ENCODE assay signal across 8 cellular contexts in genomic region chr9:19409406-19410194, GRCh38. TPM values are rescaled to one million over a fixed set of nuclear protein-coding genes. Genes with fewer than 3 reads are reported as not detected.
DNase-seq lines count a peak whose midpoint lies in the region; ATAC-seq and TF ChIP-seq lines count a peak whose summit lies in the region.

No MANE protein-coding gene starts in this region.

- H3K27ac ChIP-seq in SK-N-SH (ENCODE audit: low read depth in 2 of 2, low read length in 1 of 2), result peak overlapping the region; percentile 49 to 74; a peak in 3 of 4 replicates
- H3K27ac ChIP-seq in dorsolateral prefrontal cortex, result peak overlapping the region in 55 of 59 donors; percentile 26 to 99 (median 88)
- peak overlapping the region; percentile 80 to 86 (median 82) for H3K27ac ChIP-seq in transverse colon

- in situ Hi-C loops in ACHN (cut with HindIII; ENCODE audit: low pct_ligation_motif_present, low pct_unique_long_range_greater_than_20kb, low sequenced_read_pairs), result no loop called here
- in situ Hi-C loops in transverse colon (cut with MboI; ENCODE audit: low pct_ligation_motif_present in 1 of 4, low pct_unique_long_range_greater_than_20kb in 1 of 4, low sequenced_read_pairs in 3 of 4), result no loop called here

- POLR2A ChIA-PET in SK-N-SH (lab: Yijun Ruan, JAX), result interaction anchor here (0.5 to 1.3 kb wide), 4 partner anchors 16 to 1275 kb away, joined by 3 to 10 read pairs (median 4); partner anchors contain the start of gene RPS6

- ATAC-seq in GM18867 (IDR thresholded peaks at IDR 0.05; ENCODE audit: unreplicated experiment) (peak; percentile 6), HG03442 (IDR thresholded peaks at IDR 0.05; ENCODE audit: unreplicated experiment) (peak; percentile 17), GM18861 (IDR thresholded peaks at IDR 0.05; ENCODE audit: unreplicated experiment) (no peak)

- H3K9ac ChIP-seq in SK-N-SH, result peak overlapping the region; percentile 58

- H3K9me3 ChIP-seq in SK-N-SH, result no peaks in the 10 kb centered on the region
- H3K9me3 ChIP-seq in transverse colon, result no peaks in the 10 kb centered on the region

- no peaks in the 10 kb centered on the region for H3K79me2 ChIP-seq in SK-N-SH (ENCODE audit: insufficient read depth)

- H3K27me3 ChIP-seq in SK-N-SH (ENCODE audit: insufficient read depth) (no peaks in the 10 kb centered on the region), dorsolateral prefrontal cortex (no peaks in the 10 kb centered on the region), transverse colon (no peaks in the 10 kb centered on the region)

- no peaks in the 10 kb centered on the region for H4K20me1 ChIP-seq in SK-N-SH (ENCODE audit: insufficient read depth)

- CTCF ChIA-PET in SK-N-SH (lab: Yijun Ruan, JAX), result interaction anchor here (1.1 to 1.4 kb wide), 2 partner anchors 48 to 236 kb away, joined by 3 to 4 read pairs; no protein-coding TSS in a partner anchor

- TF ChIP-seq CTCF in SK-N-SH (IDR thresholded peaks at IDR 0.05), result no peak
- TF ChIP-seq CTCF in dorsolateral prefrontal cortex (IDR thresholded peaks at IDR 0.05 in 54 of 56, conservative IDR thresholded peaks at IDR 0.05 in 2 of 56; ENCODE audit: low read depth in 1 of 56, partially characterized antibody in 56 of 56), result peak in 1 of 56 donors; percentile 9
- no peak for TF ChIP-seq CTCF in transverse colon (IDR thresholded peaks at IDR 0.05)

- H3K36me3 ChIP-seq in SK-N-SH (replicated peaks in 1 of 2; ENCODE audit: control insufficient read depth in 1 of 2, insufficient read depth in 2 of 2, low read length in 1 of 2) (no peaks in the 10 kb centered on the region), transverse colon (no peaks in the 10 kb centered on the region)

- H3K4me1 ChIP-seq in SK-N-SH (ENCODE audit: control insufficient read depth in 1 of 2, insufficient read depth in 2 of 2, low read depth in 1 of 2, low read length in 1 of 2), result peaks cover 0 to 11% of the 10 kb centered on the region in 2 experiments; a peak in 1 of 4 replicates
- peaks cover 0 to 17% (median 6%) of the 10 kb centered on the region in 4 donors for H3K4me1 ChIP-seq in transverse colon

- no peak for TF ChIP-seq POLR2A in transverse colon (IDR thresholded peaks at IDR 0.05)

- no peaks in the 10 kb centered on the region for H3K9me2 ChIP-seq in SK-N-SH

- 13% methylated on average over 16 of the region's 17 CpGs for WGBS in SK-N-SH (ENCODE audit: low lambda C conversion rate)
- 4 to 26% methylated on average over 4 to 17 of the region's 17 CpGs for WGBS in transverse colon (ENCODE audit: low coverage in 1 of 2), 2 donors

- H3K4me2 ChIP-seq in SK-N-SH, result peak overlapping the region; percentile 86

- H3F3A ChIP-seq in SK-N-SH (replicated peaks; ENCODE audit: insufficient read depth), result no peaks in the 10 kb centered on the region

- peak overlapping the region; percentile 98 for H2AFZ ChIP-seq in SK-N-SH (ENCODE audit: low read depth)

- intact Hi-C loops in dorsolateral prefrontal cortex (cut with DNase I), result loop anchor here in 1 of 2 donors (2.0 to 10.0 kb wide), 2 partner anchors 29 to 45 kb away; partner anchors contain the start of gene RPS6
- intact Hi-C loops in transverse colon (cut with DNase I; ENCODE audit: low total_unique reads), result no loop called here

- DNase-seq in ACHN (peak; percentile 19), SK-N-SH (peak; percentile 63), dorsolateral prefrontal cortex (peak in 1 of 10 donors; percentile 15), medulla oblongata (ENCODE audit: extremely low spot score) (peak; percentile 28), transverse colon (peak; percentile 27)

- TF ChIP-seq EP300 in SK-N-SH (IDR thresholded peaks at IDR 0.05; ENCODE audit: borderline replicate concordance in 1 of 2, low read depth in 1 of 2, low read length in 1 of 2), result no peak
- TF ChIP-seq EP300 in transverse colon (IDR thresholded peaks at IDR 0.05; ENCODE audit: low read depth), result no peak

- peak overlapping the region; percentile 65 to 77 for H3K4me3 ChIP-seq in SK-N-SH (ENCODE audit: low read depth in 2 of 2, low read length in 1 of 2)
- H3K4me3 ChIP-seq in dorsolateral prefrontal cortex, result peak overlapping the region; percentile 38 to 97 (median 86)
- peak overlapping the region; percentile 57 to 86 (median 65) for H3K4me3 ChIP-seq in transverse colon

- no peak for TF ChIP-seq RAD21 in SK-N-SH (IDR thresholded peaks at IDR 0.05; ENCODE audit: low read length)

TF ChIP-seq in SK-N-SH, 30 proteins besides CTCF, POLR2A, EP300 and RAD21:
- no peak for TF ChIP-seq FOXJ3 (CRISPR knock-in tag; IDR thresholded peaks at IDR 0.05)
- 0 out of 2 replicates have a peak, but pooled peaks have one; percentile 18 for TF ChIP-seq MXI1 (IDR thresholded peaks at IDR 0.05; ENCODE audit: low read depth, low read length)

RNA-seq across cellular contexts. Expression of gene ACER2, which starts 0.8 kb away (rescaled TPM):
- 1.3 and 2.2 TPM in 2 replicates for polyA plus RNA-seq in SK-N-SH (2012; rRNA removed)
- polyA plus RNA-seq in SK-N-SH (2012; cell fraction: cytosol; rRNA removed), result 1.2 and 1.5 TPM in 2 replicates
- polyA plus RNA-seq in SK-N-SH (2012; cell fraction: nucleus; rRNA removed), result 1.9 and 3.0 TPM in 2 replicates
- total RNA-seq in dorsolateral prefrontal cortex, result 10 to 100 TPM in 39 of 120 experiments, 1 to 10 TPM in 81; 4.6 to 16.6 (median 8.6) TPM
- total RNA-seq in transverse colon, result 10 to 100 TPM in 2 of 4 donors, 1 to 10 TPM in 2; 2.8 to 13.2 (median 9.3) TPM

RNA-seq across cellular contexts. Expression of gene RPS6, which starts 29.6 kb away (rescaled TPM):
- polyA plus RNA-seq in SK-N-SH (2012; rRNA removed), result 2,186 and 2,430 TPM in 2 replicates
- polyA plus RNA-seq in SK-N-SH (2012; cell fraction: cytosol; rRNA removed), result 3,012 and 3,578 TPM in 2 replicates
- 516 and 571 TPM in 2 replicates for polyA plus RNA-seq in SK-N-SH (2012; cell fraction: nucleus; rRNA removed)
- 100 to 1,000 TPM; 380 to 738 (median 498) TPM for total RNA-seq in dorsolateral prefrontal cortex
- total RNA-seq in transverse colon, result 1,000 to 10,000 TPM in 2 of 4 donors, 100 to 1,000 TPM in 2; 456 to 1,350 (median 975) TPM
